Comparison of ENCODE assay signal across 33 cellular contexts in the genomic region with DNA sequence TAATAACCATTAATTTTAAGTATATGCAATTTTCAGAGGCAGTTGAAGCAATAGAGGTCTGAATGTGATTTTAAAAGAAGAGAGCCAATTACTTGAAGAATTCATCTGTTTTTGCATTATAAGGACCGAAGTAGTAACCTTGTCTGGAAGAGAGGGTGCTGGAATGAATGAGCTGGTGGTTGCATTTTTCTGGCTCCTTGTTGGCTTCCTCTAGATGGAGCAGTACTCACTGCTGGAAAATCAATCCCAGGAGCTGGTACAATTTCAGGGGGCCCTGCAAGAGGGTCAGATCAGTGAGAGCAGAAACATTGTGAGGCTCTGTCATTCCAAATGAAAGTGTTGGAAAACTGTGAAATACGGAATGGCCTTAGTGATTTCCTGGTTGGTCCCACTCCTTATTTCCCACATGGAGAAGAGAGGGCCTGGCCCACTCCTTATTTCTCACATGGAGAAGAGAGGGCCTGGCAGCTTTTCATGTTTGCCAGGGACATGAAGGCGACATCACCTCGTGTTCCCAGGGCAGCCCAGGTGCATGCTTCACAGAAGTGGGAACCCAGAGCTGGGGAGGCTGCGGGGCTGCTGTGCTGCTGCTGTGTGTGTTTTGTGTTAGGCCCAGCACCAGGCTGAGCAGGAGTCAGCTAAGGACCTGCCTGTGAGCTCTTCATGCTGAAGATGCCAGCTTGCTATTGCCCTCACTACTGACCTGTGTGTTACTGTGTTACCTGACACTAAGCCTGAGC.
"Had no signal": no experiment of that assay in that cellular context is flagged by ENCODE, and none has a peak within 500 bp of the region (broad histone marks: within the 10 kb centered on the region; RNA-seq: fewer than 3 reads in every experiment).

No MANE protein-coding gene starts in this region.

- DNase-seq: activated CD4-positive, alpha-beta memory T cell treated with anti-CD3 and anti-CD28 coated beads for 36 hours; activated CD4-positive, alpha-beta T cell treated with anti-CD3 and anti-CD28 coated beads, Interleukin-2, amount 10 ng/mL, durations not matched to agents 24 days and 14 days; activated CD4-positive, CD25-positive, alpha-beta regulatory T cell treated with anti-CD3 and anti-CD28 coated beads, Interleukin-2, amount 50 U/mL, for 72 hours; activated CD8-positive, alpha-beta memory T cell treated with anti-CD3 and anti-CD28 coated beads, Interleukin-2, amount 50 U/mL, for 4 hours; activated effector memory CD4-positive, alpha-beta T cell treated with anti-CD3 and anti-CD28 coated beads, Interleukin-2, amount 50 U/mL, for 16 hours; activated naive CD4-positive, alpha-beta T cell treated with anti-CD3 and anti-CD28 coated beads for 36 hours; activated naive CD8-positive, alpha-beta T cell treated with anti-CD3 and anti-CD28 coated beads for 36 hours; activated T-cell treated with anti-CD3 and anti-CD28 coated beads, Interleukin-2, amount 50 U/mL, for 1 hour; adrenal gland; aorta; cerebellar nuclear complex; cortex of kidney; foreskin keratinocyte; heart left ventricle; naive B cell; nephron progenitor cell; nucleus accumbens; stimulated activated CD4-positive, alpha-beta T cell treated with anti-CD3 and anti-CD28 coated beads, Interleukin-15, amount 100 ng/mL, for 24 hours; stimulated activated CD4-positive, alpha-beta T cell treated with anti-CD3 and anti-CD28 coated beads, Interleukin-2, amount 100 ng/mL, for 24 hours; stimulated activated naive CD8-positive, alpha-beta T cell treated with anti-CD3 and anti-CD28 coated beads, Interleukin-15, Interleukin-2, amounts not matched to agents 100 U/mL and 50 U/mL, for 24 hours; T-helper 9 cell; trophoblast cell; uterus had no signal

- H3K36me3 ChIP-seq: adrenal gland, cardiac muscle cell, esophagus muscularis mucosa, heart left ventricle, right atrium auricular region, thoracic aorta, uterus had no signal

- H3K9me3 ChIP-seq: adrenal gland, body of pancreas, esophagus muscularis mucosa, heart left ventricle, right atrium auricular region, thoracic aorta, uterus had no signal

- H2AFZ ChIP-seq: parathyroid adenoma had no signal

- FAIRE-seq: TTC549 had no signal

- H3K79me2 ChIP-seq: parathyroid adenoma had no signal

- H3K27me3 ChIP-seq: adrenal gland, body of pancreas, cardiac muscle cell, esophagus muscularis mucosa, foreskin keratinocyte, heart left ventricle, right atrium auricular region, uterus had no signal

- ATAC-seq: body of pancreas; foreskin keratinocyte; heart left ventricle; stimulated activated naive CD8-positive, alpha-beta T cell treated with anti-CD3 and anti-CD28 coated beads, Interleukin-15, Interleukin-2, amounts not matched to agents 100 U/mL and 50 U/mL, for 24 hours had no signal

- H3K36me3 Mint-ChIP-seq: activated CD4-positive, alpha-beta memory T cell treated with anti-CD3 and anti-CD28 coated beads for 36 hours; mesothelial cell of epicardium had no signal

- H3K9ac ChIP-seq: parathyroid adenoma had no signal

- H3K4me1 ChIP-seq: adrenal gland, body of pancreas, foreskin keratinocyte, parathyroid adenoma, right atrium auricular region, uterus had no signal

- H3K4me3 Mint-ChIP-seq: activated CD4-positive, alpha-beta memory T cell treated with anti-CD3 and anti-CD28 coated beads for 36 hours; activated CD4-positive, alpha-beta T cell treated with anti-CD3 and anti-CD28 coated beads, Interleukin-2, amount 10 ng/mL, durations not matched to agents 24 days and 14 days; activated naive CD4-positive, alpha-beta T cell treated with anti-CD3 and anti-CD28 coated beads for 36 hours; activated naive CD8-positive, alpha-beta T cell treated with anti-CD3 and anti-CD28 coated beads for 36 hours; activated T-helper 1 cell treated with anti-CD3 and anti-CD28 coated beads, Interleukin-12 subunit alpha, Interleukin-12 subunit beta, Interleukin-2, Interleukin-4 antibody, amounts not matched to agents 30 ng/mL and 10 ng/mL and 1 ng/mL, durations not matched to agents 14 hours and 24 hours and 36 hours; mesothelial cell of epicardium; naive B cell; nephron progenitor cell had no signal

- H3K4me1 Mint-ChIP-seq: mesothelial cell of epicardium had no signal

- H3K9me3 Mint-ChIP-seq: activated CD4-positive, alpha-beta memory T cell treated with anti-CD3 and anti-CD28 coated beads for 36 hours had no signal

- H3K4me3 ChIP-seq: adrenal gland, body of pancreas, cardiac muscle cell, esophagus muscularis mucosa, heart left ventricle, right atrium auricular region, thoracic aorta, uterus had no signal

- H3K27ac Mint-ChIP-seq: activated CD4-positive, alpha-beta memory T cell treated with anti-CD3 and anti-CD28 coated beads for 36 hours; activated CD4-positive, alpha-beta T cell treated with anti-CD3 and anti-CD28 coated beads, Interleukin-2, amount 10 ng/mL, durations not matched to agents 24 days and 14 days; activated naive CD4-positive, alpha-beta T cell treated with anti-CD3 and anti-CD28 coated beads for 36 hours; activated naive CD8-positive, alpha-beta T cell treated with anti-CD3 and anti-CD28 coated beads for 36 hours; activated T-helper 1 cell treated with anti-CD3 and anti-CD28 coated beads, Interleukin-12 subunit alpha, Interleukin-12 subunit beta, Interleukin-2, Interleukin-4 antibody, amounts not matched to agents 30 ng/mL and 10 ng/mL and 1 ng/mL, durations not matched to agents 14 hours and 24 hours and 36 hours; mesothelial cell of epicardium; nephron progenitor cell had no signal

- H3K27ac ChIP-seq: adrenal gland, body of pancreas, cardiac muscle cell, esophagus muscularis mucosa, foreskin keratinocyte, heart left ventricle, parathyroid adenoma, right atrium auricular region, thoracic aorta, uterus, VCaP had no signal
